ENCODE assay signal across 23 cellular contexts in genomic region chr1:233391338-233391737, GRCh38.
"Had no signal": no experiment of that assay in that cellular context is flagged by ENCODE, and none has a peak within 500 bp of the region (broad histone marks: within the 10 kb centered on the region; RNA-seq: fewer than 3 reads in every experiment).

No MANE protein-coding gene starts in this region.

- H3K4me1 ChIP-seq: colonic mucosa, foreskin keratinocyte, lower lobe of right lung, psoas muscle, stomach had no signal

- H3K9me3 Mint-ChIP-seq: stimulated activated naive B cell treated with anti-CD40 and anti-IgM and Interleukin-4, amounts not matched to agents 10 μg/mL and 1 μg/mL and 100 μg/mL, for 72 hours had no signal

- H3K36me3 ChIP-seq: colonic mucosa, esophagus squamous epithelium, lower lobe of right lung, stomach, thoracic aorta had no signal

- H3K4me3 ChIP-seq: colonic mucosa, esophagus squamous epithelium, lower lobe of right lung, psoas muscle, stomach, thoracic aorta had no signal

- H3K4me3 Mint-ChIP-seq: naive thymus-derived CD4-positive, alpha-beta T cell; nephron progenitor cell; stimulated activated naive B cell treated with anti-CD40 and anti-IgM and Interleukin-4, amounts not matched to agents 10 μg/mL and 1 μg/mL and 100 μg/mL, for 72 hours had no signal

- ATAC-seq: foreskin keratinocyte; left lobe of liver; lower lobe of right lung; naive thymus-derived CD4-positive, alpha-beta T cell; psoas muscle; sciatic nerve; stimulated activated naive B cell treated with anti-CD40 and anti-IgM and Interleukin-4, amounts not matched to agents 10 μg/mL and 1 μg/mL and 100 μg/mL, for 72 hours had no signal

- H3K27ac Mint-ChIP-seq: naive thymus-derived CD4-positive, alpha-beta T cell; nephron progenitor cell; stimulated activated naive B cell treated with anti-CD40 and anti-IgM and Interleukin-4, amounts not matched to agents 10 μg/mL and 1 μg/mL and 100 μg/mL, for 72 hours had no signal

- DNase-seq: colonic mucosa; dermis blood vessel endothelial cell; esophagus squamous epithelium; foreskin keratinocyte; head of caudate nucleus; hippocampal formation; kidney glomerular epithelial cell; lower lobe of right lung; mesenchymal stem cell; naive thymus-derived CD4-positive, alpha-beta T cell; nephron progenitor cell; psoas muscle; retina; stimulated activated CD4-positive, alpha-beta T cell treated with anti-CD3 and anti-CD28 coated beads, Interleukin-2, amount 100 ng/mL, for 24 hours; stimulated activated CD4-positive, alpha-beta T cell treated with anti-CD3 and anti-CD28 coated beads, Interleukin-4, amount 100 ng/mL, for 4 hours; stimulated activated naive B cell treated with anti-CD40 and anti-IgM and Interleukin-4, amounts not matched to agents 10 μg/mL and 1 μg/mL and 100 μg/mL, for 72 hours; stomach; substantia nigra; trophoblast cell had no signal

- H3K36me3 Mint-ChIP-seq: naive thymus-derived CD4-positive, alpha-beta T cell; stimulated activated naive B cell treated with anti-CD40 and anti-IgM and Interleukin-4, amounts not matched to agents 10 μg/mL and 1 μg/mL and 100 μg/mL, for 72 hours had no signal

- H3K4me1 Mint-ChIP-seq: naive thymus-derived CD4-positive, alpha-beta T cell; stimulated activated naive B cell treated with anti-CD40 and anti-IgM and Interleukin-4, amounts not matched to agents 10 μg/mL and 1 μg/mL and 100 μg/mL, for 72 hours had no signal

- FAIRE-seq: islet of Langerhans had no signal

- H3K27me3 ChIP-seq: colonic mucosa had no signal

- H3K9me3 ChIP-seq: colonic mucosa, esophagus squamous epithelium, lower lobe of right lung, psoas muscle, stomach, thoracic aorta had no signal

- H3K27ac ChIP-seq: colonic mucosa, esophagus squamous epithelium, foreskin keratinocyte, lower lobe of right lung, psoas muscle, stomach, thoracic aorta had no signal
